Comparison of ENCODE assay signal across 1 cellular context in the genomic region with DNA sequence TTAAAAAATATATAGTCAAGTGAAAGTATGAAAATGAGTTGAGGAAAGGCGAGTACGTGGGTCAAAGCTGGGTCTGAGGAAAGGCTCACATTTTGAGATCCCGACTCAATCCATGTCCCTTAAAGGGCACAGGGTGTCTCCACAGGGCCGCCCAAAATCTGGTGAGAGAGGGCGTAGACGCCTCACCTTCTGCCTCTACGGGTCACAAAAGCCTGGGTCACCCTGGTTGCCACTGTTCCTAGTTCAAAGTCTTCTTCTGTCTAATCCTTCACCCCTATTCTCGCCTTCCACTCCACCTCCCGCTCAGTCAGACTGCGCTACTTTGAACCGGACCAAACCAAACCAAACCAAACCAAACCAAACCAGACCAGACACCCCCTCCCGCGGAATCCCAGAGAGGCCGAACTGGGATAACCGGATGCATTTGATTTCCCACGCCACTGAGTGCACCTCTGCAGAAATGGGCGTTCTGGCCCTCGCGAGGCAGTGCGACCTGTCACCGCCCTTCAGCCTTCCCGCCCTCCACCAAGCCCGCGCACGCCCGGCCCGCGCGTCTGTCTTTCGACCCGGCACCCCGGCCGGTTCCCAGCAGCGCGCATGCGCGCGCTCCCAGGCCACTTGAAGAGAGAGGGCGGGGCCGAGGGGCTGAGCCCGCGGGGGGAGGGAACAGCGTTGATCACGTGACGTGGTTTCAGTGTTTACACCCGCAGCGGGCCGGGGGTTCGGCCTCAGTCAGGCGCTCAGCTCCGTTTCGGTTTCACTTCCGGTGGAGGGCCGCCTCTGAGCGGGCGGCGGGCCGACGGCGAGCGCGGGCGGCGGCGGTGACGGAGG.
A peak's percentile ranks its signal among the peaks of the same experiment; 100 is the strongest.
TF ChIP-seq lines count a peak whose summit lies in the region.

Gene FMR1, plus strand, starts transcription at position 728 of the 831 bp plus-strand sequence. CDS start 261 bp downstream, outside the sequence.

TF ChIP-seq in HepG2, 621 proteins besides CTCF, POLR2A, EP300 and RAD21 (continued from another document):
- 0 out of 2 replicates have a peak, but pooled peaks have one; percentile 28 for TF ChIP-seq BCL6 (CRISPR knock-in tag; IDR thresholded peaks at IDR 0.05)
- TF ChIP-seq SP2 (CRISPR knock-in tag; IDR thresholded peaks at IDR 0.05), result no peak
- peak; percentile 35; the same call in 1 of the 2 replicates for TF ChIP-seq HDAC1 (CRISPR knock-in tag; IDR thresholded peaks at IDR 0.05)
- no peak for TF ChIP-seq ZNF510 (CRISPR knock-in tag; IDR thresholded peaks at IDR 0.05; ENCODE audit: low read depth)
- TF ChIP-seq ARID5B (CRISPR knock-in tag; IDR thresholded peaks at IDR 0.05), result no peak
- peak; percentile 50 for TF ChIP-seq THAP11 (CRISPR knock-in tag; IDR thresholded peaks at IDR 0.05)
- TF ChIP-seq PCBP2 (optimal IDR thresholded peaks at IDR 0.05; ENCODE audit: low read depth, low read length, poor library complexity, severe bottlenecking), result no peak
- TF ChIP-seq PRDM15 (CRISPR knock-in tag; IDR thresholded peaks at IDR 0.05), result peak; percentile 22; the same call in 1 of the 2 replicates
- TF ChIP-seq SETDB1 (CRISPR knock-in tag; IDR thresholded peaks at IDR 0.05; ENCODE audit: borderline replicate concordance), result no peak
- peak; percentile 59 for TF ChIP-seq MED1 (CRISPR knock-in tag; IDR thresholded peaks at IDR 0.05)
- TF ChIP-seq IRF2 (CRISPR knock-in tag; IDR thresholded peaks at IDR 0.05), result peak; percentile 99
- TF ChIP-seq, protein P1, sequence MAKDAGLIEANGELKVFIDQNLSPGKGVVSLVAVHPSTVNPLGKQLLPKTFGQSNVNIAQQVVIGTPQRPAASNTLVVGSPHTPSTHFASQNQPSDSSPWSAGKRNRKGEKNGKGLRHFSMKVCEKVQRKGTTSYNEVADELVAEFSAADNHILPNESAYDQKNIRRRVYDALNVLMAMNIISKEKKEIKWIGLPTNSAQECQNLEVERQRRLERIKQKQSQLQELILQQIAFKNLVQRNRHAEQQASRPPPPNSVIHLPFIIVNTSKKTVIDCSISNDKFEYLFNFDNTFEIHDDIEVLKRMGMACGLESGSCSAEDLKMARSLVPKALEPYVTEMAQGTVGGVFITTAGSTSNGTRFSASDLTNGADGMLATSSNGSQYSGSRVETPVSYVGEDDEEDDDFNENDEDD (CRISPR knock-in tag; IDR thresholded peaks at IDR 0.05; ENCODE audit: borderline replicate concordance), result peak; percentile 95
- peak; percentile 60; the same call in 1 of the 2 replicates for TF ChIP-seq FOXO1 (CRISPR knock-in tag; IDR thresholded peaks at IDR 0.05)
- TF ChIP-seq SPEN (CRISPR knock-in tag; IDR thresholded peaks at IDR 0.05; ENCODE audit: low read depth), result peak; percentile 31; the same call in 1 of the 2 replicates
- peak; percentile 82; the same call in 1 of the 2 replicates for TF ChIP-seq FOXK1 (CRISPR knock-in tag; IDR thresholded peaks at IDR 0.05; ENCODE audit: borderline replicate concordance, low read depth)
- TF ChIP-seq DRAP1 (CRISPR knock-in tag; IDR thresholded peaks at IDR 0.05), result peak; percentile 98
- TF ChIP-seq ZNF569 (CRISPR knock-in tag; IDR thresholded peaks at IDR 0.05; ENCODE audit: borderline replicate concordance), result no peak
- TF ChIP-seq ZNF788 (CRISPR knock-in tag; IDR thresholded peaks at IDR 0.05; ENCODE audit: borderline replicate concordance), result peak; percentile 20; the same call in 1 of the 2 replicates
- TF ChIP-seq ESRRA (CRISPR knock-in tag; IDR thresholded peaks at IDR 0.05; ENCODE audit: low read depth), result no peak
- peak; percentile 38; the same call in 1 of the 2 replicates for TF ChIP-seq ZFY (CRISPR knock-in tag; IDR thresholded peaks at IDR 0.05)
- TF ChIP-seq ZNF800 (CRISPR knock-in tag; IDR thresholded peaks at IDR 0.05), result no peak; the same call in 1 of the 2 replicates
- peak; percentile 58; the same call in 1 of the 2 replicates for TF ChIP-seq HOXD1 (CRISPR knock-in tag; IDR thresholded peaks at IDR 0.05)
- TF ChIP-seq ZNF749 (CRISPR knock-in tag; IDR thresholded peaks at IDR 0.05; ENCODE audit: borderline replicate concordance), result 0 out of 2 replicates have a peak, but pooled peaks have one; percentile 33
- peak; percentile 37; the same call in 1 of the 2 replicates for TF ChIP-seq CREB1 (IDR thresholded peaks at IDR 0.05)
- TF ChIP-seq CREB1 (CRISPR knock-in tag; IDR thresholded peaks at IDR 0.05), result no peak
- TF ChIP-seq ZNF12 (CRISPR knock-in tag; IDR thresholded peaks at IDR 0.05), result no peak
- TF ChIP-seq ZNF766 (CRISPR knock-in tag; IDR thresholded peaks at IDR 0.05; ENCODE audit: borderline replicate concordance), result peak; percentile 69; the same call in 1 of the 2 replicates
- TF ChIP-seq ZFP82 (CRISPR knock-in tag; IDR thresholded peaks at IDR 0.05; ENCODE audit: borderline replicate concordance), result no peak
- TF ChIP-seq ZBTB14 (CRISPR knock-in tag; IDR thresholded peaks at IDR 0.05), result peak; percentile 65
- TF ChIP-seq KDM3A (CRISPR knock-in tag; IDR thresholded peaks at IDR 0.05; ENCODE audit: low read depth), result no peak
- no peak for TF ChIP-seq ZFP36 (IDR thresholded peaks at IDR 0.05; ENCODE audit: borderline replicate concordance, low read depth, low read length, partially characterized antibody)
- peak; percentile 61; the same call in 1 of the 2 replicates for TF ChIP-seq MEIS1 (CRISPR knock-in tag; IDR thresholded peaks at IDR 0.05; ENCODE audit: borderline replicate concordance)
- TF ChIP-seq FOXA1 (IDR thresholded peaks at IDR 0.05), result no peak
- TF ChIP-seq FOXA1 (CRISPR knock-in tag; IDR thresholded peaks at IDR 0.05), result peak; percentile 72
- TF ChIP-seq ZNF343 (CRISPR knock-in tag; IDR thresholded peaks at IDR 0.05), result no peak
- TF ChIP-seq FOXA3 (CRISPR knock-in tag; IDR thresholded peaks at IDR 0.05), result peak; percentile 74
- no peak for TF ChIP-seq NFKB2 (CRISPR knock-in tag; IDR thresholded peaks at IDR 0.05; ENCODE audit: borderline replicate concordance)
- TF ChIP-seq KMT2A (CRISPR knock-in tag; IDR thresholded peaks at IDR 0.05), result peak; percentile 55; the same call in 1 of the 2 replicates
- TF ChIP-seq MXI1 (IDR thresholded peaks at IDR 0.05; ENCODE audit: borderline replicate concordance, low read depth, low read length), result peak; percentile 62; the same call in 1 of the 3 replicates
- peak; percentile 39; the same call in 1 of the 2 replicates for TF ChIP-seq ETV5 (CRISPR knock-in tag; IDR thresholded peaks at IDR 0.05; ENCODE audit: borderline replicate concordance)
